In the genomic region with DNA sequence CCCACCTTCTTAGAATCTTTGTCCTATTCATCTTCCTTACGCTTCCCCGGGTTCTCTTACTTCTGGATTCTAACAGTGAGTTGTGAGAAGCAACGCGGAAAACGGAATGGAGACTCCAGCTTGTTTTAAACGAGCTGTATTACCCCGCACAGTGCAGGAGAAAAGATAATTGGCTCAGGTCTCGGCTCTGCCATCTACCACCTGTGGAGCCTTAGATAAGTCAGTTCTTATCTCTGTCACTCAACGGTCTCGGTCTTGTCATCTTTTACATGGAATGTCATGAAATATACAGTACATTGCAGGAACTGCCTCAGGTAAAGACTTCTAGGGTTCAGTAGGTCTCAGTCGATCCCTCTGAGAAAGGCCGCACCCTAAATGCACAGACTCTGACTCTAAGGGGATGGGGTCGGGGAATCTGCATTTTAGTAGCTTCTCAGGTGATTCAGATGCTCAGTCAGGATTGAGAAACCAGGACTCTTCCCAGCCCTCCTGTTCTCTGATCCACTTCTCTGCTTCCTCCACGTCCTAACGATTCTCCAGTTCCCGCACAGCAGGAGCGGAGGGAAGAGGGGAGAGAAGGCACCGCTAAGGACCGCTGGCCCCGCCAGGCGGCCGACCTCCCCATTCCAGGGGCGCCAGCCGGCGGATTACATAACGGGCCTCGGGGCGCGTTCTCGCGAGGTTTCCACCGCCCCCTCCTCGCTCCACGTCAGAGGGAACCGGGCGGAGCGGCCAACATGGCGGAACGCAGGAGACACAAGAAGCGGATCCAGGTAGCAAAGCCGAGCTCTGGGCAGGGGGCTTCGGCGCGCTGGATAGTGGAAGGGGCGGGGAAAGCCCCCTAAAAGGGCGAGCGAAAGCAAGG, we compare ENCODE assay signal across 1 cellular context.
TF ChIP-seq lines count a peak whose summit lies in the region.

A gene with protein sequence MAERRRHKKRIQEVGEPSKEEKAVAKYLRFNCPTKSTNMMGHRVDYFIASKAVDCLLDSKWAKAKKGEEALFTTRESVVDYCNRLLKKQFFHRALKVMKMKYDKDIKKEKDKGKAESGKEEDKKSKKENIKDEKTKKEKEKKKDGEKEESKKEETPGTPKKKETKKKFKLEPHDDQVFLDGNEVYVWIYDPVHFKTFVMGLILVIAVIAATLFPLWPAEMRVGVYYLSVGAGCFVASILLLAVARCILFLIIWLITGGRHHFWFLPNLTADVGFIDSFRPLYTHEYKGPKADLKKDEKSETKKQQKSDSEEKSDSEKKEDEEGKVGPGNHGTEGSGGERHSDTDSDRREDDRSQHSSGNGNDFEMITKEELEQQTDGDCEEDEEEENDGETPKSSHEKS (plus strand): TSS at position 722 of the 865 bp plus-strand sequence. CDS start 16 bp downstream, at position 738.

TF ChIP-seq in A549, 52 proteins besides CTCF, POLR2A, EP300 and RAD21 (continued from another document):
- TF ChIP-seq, protein P1, sequence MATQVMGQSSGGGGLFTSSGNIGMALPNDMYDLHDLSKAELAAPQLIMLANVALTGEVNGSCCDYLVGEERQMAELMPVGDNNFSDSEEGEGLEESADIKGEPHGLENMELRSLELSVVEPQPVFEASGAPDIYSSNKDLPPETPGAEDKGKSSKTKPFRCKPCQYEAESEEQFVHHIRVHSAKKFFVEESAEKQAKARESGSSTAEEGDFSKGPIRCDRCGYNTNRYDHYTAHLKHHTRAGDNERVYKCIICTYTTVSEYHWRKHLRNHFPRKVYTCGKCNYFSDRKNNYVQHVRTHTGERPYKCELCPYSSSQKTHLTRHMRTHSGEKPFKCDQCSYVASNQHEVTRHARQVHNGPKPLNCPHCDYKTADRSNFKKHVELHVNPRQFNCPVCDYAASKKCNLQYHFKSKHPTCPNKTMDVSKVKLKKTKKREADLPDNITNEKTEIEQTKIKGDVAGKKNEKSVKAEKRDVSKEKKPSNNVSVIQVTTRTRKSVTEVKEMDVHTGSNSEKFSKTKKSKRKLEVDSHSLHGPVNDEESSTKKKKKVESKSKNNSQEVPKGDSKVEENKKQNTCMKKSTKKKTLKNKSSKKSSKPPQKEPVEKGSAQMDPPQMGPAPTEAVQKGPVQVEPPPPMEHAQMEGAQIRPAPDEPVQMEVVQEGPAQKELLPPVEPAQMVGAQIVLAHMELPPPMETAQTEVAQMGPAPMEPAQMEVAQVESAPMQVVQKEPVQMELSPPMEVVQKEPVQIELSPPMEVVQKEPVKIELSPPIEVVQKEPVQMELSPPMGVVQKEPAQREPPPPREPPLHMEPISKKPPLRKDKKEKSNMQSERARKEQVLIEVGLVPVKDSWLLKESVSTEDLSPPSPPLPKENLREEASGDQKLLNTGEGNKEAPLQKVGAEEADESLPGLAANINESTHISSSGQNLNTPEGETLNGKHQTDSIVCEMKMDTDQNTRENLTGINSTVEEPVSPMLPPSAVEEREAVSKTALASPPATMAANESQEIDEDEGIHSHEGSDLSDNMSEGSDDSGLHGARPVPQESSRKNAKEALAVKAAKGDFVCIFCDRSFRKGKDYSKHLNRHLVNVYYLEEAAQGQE (IDR thresholded peaks at IDR 0.05): peak; percentile 95
- no peak for TF ChIP-seq FOXS1 (CRISPR knock-in tag; IDR thresholded peaks at IDR 0.05)
- TF ChIP-seq, protein P2, sequence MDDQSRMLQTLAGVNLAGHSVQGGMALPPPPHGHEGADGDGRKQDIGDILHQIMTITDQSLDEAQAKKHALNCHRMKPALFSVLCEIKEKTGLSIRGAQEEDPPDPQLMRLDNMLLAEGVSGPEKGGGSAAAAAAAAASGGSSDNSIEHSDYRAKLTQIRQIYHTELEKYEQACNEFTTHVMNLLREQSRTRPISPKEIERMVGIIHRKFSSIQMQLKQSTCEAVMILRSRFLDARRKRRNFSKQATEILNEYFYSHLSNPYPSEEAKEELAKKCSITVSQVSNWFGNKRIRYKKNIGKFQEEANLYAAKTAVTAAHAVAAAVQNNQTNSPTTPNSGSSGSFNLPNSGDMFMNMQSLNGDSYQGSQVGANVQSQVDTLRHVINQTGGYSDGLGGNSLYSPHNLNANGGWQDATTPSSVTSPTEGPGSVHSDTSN (IDR thresholded peaks at IDR 0.05): 0 out of 2 replicates have a peak, but pooled peaks have one; percentile 49
- TF ChIP-seq, protein P3, sequence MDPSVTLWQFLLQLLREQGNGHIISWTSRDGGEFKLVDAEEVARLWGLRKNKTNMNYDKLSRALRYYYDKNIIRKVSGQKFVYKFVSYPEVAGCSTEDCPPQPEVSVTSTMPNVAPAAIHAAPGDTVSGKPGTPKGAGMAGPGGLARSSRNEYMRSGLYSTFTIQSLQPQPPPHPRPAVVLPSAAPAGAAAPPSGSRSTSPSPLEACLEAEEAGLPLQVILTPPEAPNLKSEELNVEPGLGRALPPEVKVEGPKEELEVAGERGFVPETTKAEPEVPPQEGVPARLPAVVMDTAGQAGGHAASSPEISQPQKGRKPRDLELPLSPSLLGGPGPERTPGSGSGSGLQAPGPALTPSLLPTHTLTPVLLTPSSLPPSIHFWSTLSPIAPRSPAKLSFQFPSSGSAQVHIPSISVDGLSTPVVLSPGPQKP (IDR thresholded peaks at IDR 0.05; ENCODE audit: low read depth, low read length): no peak
- TF ChIP-seq CBX2 (IDR thresholded peaks at IDR 0.05; ENCODE audit: borderline replicate concordance, low read depth): no peak
- TF ChIP-seq RFX5 (IDR thresholded peaks at IDR 0.05): no peak
- TF ChIP-seq, protein P4, sequence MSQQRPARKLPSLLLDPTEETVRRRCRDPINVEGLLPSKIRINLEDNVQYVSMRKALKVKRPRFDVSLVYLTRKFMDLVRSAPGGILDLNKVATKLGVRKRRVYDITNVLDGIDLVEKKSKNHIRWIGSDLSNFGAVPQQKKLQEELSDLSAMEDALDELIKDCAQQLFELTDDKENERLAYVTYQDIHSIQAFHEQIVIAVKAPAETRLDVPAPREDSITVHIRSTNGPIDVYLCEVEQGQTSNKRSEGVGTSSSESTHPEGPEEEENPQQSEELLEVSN (IDR thresholded peaks at IDR 0.05; ENCODE audit: borderline replicate concordance, low read depth): no peak
- TF ChIP-seq, protein P5, sequence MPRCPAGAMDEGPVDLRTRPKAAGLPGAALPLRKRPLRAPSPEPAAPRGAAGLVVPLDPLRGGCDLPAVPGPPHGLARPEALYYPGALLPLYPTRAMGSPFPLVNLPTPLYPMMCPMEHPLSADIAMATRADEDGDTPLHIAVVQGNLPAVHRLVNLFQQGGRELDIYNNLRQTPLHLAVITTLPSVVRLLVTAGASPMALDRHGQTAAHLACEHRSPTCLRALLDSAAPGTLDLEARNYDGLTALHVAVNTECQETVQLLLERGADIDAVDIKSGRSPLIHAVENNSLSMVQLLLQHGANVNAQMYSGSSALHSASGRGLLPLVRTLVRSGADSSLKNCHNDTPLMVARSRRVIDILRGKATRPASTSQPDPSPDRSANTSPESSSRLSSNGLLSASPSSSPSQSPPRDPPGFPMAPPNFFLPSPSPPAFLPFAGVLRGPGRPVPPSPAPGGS (IDR thresholded peaks at IDR 0.05): peak; percentile 84; the same call in 2 of the 3 replicates
- TF ChIP-seq HOXA7 (CRISPR knock-in tag; IDR thresholded peaks at IDR 0.05): no peak
- peak; percentile 46; the same call in 2 of the 3 replicates for TF ChIP-seq SMC3 (IDR thresholded peaks at IDR 0.05)
